In the genomic region with DNA sequence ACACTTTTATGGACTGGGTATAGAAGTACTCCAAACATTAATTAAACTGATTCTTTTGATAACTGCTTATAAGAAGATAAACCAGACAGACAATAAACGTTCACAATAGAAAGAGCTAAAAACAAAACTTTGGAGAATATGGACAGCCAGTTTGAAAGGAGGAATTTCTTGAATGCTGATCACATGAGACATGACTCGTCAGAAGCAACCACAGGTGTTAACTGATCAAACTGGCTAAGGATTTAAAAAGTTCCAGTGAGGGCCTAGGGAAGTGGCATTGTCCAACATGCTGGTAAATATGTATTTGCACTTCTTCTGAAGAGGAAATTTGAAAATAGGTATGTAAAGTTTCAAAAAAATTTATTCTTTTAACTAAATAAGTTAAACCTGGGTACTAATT, we compare ENCODE assay signal across 1 cellular context.
TF ChIP-seq lines count a peak whose summit lies in the region.

No MANE protein-coding gene starts in this region.

TF ChIP-seq in K562, 482 proteins besides CTCF, POLR2A, EP300 and RAD21 (continued from another document):
- TF ChIP-seq, protein P1, sequence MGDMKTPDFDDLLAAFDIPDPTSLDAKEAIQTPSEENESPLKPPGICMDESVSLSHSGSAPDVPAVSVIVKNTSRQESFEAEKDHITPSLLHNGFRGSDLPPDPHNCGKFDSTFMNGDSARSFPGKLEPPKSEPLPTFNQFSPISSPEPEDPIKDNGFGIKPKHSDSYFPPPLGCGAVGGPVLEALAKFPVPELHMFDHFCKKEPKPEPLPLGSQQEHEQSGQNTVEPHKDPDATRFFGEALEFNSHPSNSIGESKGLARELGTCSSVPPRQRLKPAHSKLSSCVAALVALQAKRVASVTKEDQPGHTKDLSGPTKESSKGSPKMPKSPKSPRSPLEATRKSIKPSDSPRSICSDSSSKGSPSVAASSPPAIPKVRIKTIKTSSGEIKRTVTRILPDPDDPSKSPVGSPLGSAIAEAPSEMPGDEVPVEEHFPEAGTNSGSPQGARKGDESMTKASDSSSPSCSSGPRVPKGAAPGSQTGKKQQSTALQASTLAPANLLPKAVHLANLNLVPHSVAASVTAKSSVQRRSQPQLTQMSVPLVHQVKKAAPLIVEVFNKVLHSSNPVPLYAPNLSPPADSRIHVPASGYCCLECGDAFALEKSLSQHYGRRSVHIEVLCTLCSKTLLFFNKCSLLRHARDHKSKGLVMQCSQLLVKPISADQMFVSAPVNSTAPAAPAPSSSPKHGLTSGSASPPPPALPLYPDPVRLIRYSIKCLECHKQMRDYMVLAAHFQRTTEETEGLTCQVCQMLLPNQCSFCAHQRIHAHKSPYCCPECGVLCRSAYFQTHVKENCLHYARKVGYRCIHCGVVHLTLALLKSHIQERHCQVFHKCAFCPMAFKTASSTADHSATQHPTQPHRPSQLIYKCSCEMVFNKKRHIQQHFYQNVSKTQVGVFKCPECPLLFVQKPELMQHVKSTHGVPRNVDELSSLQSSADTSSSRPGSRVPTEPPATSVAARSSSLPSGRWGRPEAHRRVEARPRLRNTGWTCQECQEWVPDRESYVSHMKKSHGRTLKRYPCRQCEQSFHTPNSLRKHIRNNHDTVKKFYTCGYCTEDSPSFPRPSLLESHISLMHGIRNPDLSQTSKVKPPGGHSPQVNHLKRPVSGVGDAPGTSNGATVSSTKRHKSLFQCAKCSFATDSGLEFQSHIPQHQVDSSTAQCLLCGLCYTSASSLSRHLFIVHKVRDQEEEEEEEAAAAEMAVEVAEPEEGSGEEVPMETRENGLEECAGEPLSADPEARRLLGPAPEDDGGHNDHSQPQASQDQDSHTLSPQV (IDR thresholded peaks at IDR 0.05) = 0 out of 2 replicates have a peak, but pooled peaks have one; percentile 46
- TF ChIP-seq MAFG (tag; conservative IDR thresholded peaks at IDR 0.05) (peak; percentile 30; the same call in 1 of the 2 replicates), ATF1 (CRISPR knock-in tag; IDR thresholded peaks at IDR 0.05) (no peak), ATF1 (tag; IDR thresholded peaks at IDR 0.05) (no peak), SMARCA4 (IDR thresholded peaks at IDR 0.05) (peak; percentile 40), STAG1 (CRISPR knock-in tag; IDR thresholded peaks at IDR 0.05; ENCODE audit: borderline replicate concordance) (no peak), JUND (IDR thresholded peaks at IDR 0.05; ENCODE audit: borderline replicate concordance, low read depth, low read length) (no peak; the same call in 1 of the 2 replicates), JUND (tag; IDR thresholded peaks at IDR 0.05; ENCODE audit: borderline replicate concordance, low read depth, low read length) (no peak), L3MBTL2 (IDR thresholded peaks at IDR 0.05) (0 out of 2 replicates have a peak, but pooled peaks have one; percentile 26), SIN3B (IDR thresholded peaks at IDR 0.05; ENCODE audit: low read depth) (no peak), MAFK (IDR thresholded peaks at IDR 0.05; ENCODE audit: low read length) (peak; percentile 30; the same call in 1 of the 2 replicates), FOSL1 (tag; conservative IDR thresholded peaks at IDR 0.05) (peak; percentile 57; the same call in 1 of the 2 replicates), KLF13 (tag; IDR thresholded peaks at IDR 0.05; ENCODE audit: borderline replicate concordance, low read depth) (no peak), FOXJ2 (tag; IDR thresholded peaks at IDR 0.05) (0 out of 2 replicates have a peak, but pooled peaks have one; percentile 30), U2AF1 (optimal IDR thresholded peaks at IDR 0.05; ENCODE audit: low read depth, low read length) (no peak), FOXM1 (IDR thresholded peaks at IDR 0.05; ENCODE audit: low read depth) (peak; percentile 88), FOXM1 (CRISPR knock-in tag; IDR thresholded peaks at IDR 0.05; ENCODE audit: low read depth) (no peak), XRCC5 (IDR thresholded peaks at IDR 0.05; ENCODE audit: low read depth, low read length) (no peak), C11orf30 (IDR thresholded peaks at IDR 0.05; ENCODE audit: low read depth) (peak; percentile 5; the same call in 1 of the 2 replicates), NFE2 (IDR thresholded peaks at IDR 0.05; ENCODE audit: low read depth) (peak; percentile 66), ZNF780A (CRISPR knock-in tag; IDR thresholded peaks at IDR 0.05) (no peak), TEAD4 (IDR thresholded peaks at IDR 0.05; ENCODE audit: low read length) (peak; percentile 37; the same call in 1 of the 2 replicates), TEAD4 (CRISPR knock-in tag; IDR thresholded peaks at IDR 0.05; ENCODE audit: borderline replicate concordance) (no peak), YBX1 (IDR thresholded peaks at IDR 0.05) (no peak), ARID1B (IDR thresholded peaks at IDR 0.05) (0 out of 2 replicates have a peak, but pooled peaks have one; percentile 50), GATAD2A (IDR thresholded peaks at IDR 0.05) (no peak), MYBL2 (IDR thresholded peaks at IDR 0.05; ENCODE audit: low read depth) (peak; percentile 87), MYBL2 (CRISPR knock-in tag; IDR thresholded peaks at IDR 0.05; ENCODE audit: borderline replicate concordance) (no peak)
- TF ChIP-seq, protein P2, sequence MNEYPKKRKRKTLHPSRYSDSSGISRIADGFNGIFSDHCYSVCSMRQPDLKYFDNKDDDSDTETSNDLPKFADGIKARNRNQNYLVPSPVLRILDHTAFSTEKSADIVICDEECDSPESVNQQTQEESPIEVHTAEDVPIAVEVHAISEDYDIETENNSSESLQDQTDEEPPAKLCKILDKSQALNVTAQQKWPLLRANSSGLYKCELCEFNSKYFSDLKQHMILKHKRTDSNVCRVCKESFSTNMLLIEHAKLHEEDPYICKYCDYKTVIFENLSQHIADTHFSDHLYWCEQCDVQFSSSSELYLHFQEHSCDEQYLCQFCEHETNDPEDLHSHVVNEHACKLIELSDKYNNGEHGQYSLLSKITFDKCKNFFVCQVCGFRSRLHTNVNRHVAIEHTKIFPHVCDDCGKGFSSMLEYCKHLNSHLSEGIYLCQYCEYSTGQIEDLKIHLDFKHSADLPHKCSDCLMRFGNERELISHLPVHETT (CRISPR knock-in tag; conservative IDR thresholded peaks at IDR 0.05 in 1 of 2, IDR thresholded peaks at IDR 0.05 in 1 of 2) = peak in 1 of 2 experiments; percentile 20; a peak in 1 of 4 replicates
- TF ChIP-seq, protein P3, sequence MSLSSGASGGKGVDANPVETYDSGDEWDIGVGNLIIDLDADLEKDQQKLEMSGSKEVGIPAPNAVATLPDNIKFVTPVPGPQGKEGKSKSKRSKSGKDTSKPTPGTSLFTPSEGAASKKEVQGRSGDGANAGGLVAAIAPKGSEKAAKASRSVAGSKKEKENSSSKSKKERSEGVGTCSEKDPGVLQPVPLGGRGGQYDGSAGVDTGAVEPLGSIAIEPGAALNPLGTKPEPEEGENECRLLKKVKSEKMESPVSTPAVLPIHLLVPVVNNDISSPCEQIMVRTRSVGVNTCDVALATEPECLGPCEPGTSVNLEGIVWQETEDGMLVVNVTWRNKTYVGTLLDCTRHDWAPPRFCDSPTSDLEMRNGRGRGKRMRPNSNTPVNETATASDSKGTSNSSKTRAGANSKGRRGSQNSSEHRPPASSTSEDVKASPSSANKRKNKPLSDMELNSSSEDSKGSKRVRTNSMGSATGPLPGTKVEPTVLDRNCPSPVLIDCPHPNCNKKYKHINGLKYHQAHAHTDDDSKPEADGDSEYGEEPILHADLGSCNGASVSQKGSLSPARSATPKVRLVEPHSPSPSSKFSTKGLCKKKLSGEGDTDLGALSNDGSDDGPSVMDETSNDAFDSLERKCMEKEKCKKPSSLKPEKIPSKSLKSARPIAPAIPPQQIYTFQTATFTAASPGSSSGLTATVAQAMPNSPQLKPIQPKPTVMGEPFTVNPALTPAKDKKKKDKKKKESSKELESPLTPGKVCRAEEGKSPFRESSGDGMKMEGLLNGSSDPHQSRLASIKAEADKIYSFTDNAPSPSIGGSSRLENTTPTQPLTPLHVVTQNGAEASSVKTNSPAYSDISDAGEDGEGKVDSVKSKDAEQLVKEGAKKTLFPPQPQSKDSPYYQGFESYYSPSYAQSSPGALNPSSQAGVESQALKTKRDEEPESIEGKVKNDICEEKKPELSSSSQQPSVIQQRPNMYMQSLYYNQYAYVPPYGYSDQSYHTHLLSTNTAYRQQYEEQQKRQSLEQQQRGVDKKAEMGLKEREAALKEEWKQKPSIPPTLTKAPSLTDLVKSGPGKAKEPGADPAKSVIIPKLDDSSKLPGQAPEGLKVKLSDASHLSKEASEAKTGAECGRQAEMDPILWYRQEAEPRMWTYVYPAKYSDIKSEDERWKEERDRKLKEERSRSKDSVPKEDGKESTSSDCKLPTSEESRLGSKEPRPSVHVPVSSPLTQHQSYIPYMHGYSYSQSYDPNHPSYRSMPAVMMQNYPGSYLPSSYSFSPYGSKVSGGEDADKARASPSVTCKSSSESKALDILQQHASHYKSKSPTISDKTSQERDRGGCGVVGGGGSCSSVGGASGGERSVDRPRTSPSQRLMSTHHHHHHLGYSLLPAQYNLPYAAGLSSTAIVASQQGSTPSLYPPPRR (CRISPR knock-in tag; IDR thresholded peaks at IDR 0.05; ENCODE audit: borderline replicate concordance) = no peak
- TF ChIP-seq, protein P4, sequence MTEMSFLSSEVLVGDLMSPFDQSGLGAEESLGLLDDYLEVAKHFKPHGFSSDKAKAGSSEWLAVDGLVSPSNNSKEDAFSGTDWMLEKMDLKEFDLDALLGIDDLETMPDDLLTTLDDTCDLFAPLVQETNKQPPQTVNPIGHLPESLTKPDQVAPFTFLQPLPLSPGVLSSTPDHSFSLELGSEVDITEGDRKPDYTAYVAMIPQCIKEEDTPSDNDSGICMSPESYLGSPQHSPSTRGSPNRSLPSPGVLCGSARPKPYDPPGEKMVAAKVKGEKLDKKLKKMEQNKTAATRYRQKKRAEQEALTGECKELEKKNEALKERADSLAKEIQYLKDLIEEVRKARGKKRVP (CRISPR knock-in tag; IDR thresholded peaks at IDR 0.05) = no peak
- TF ChIP-seq, protein P5, sequence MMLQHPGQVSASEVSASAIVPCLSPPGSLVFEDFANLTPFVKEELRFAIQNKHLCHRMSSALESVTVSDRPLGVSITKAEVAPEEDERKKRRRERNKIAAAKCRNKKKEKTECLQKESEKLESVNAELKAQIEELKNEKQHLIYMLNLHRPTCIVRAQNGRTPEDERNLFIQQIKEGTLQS (IDR thresholded peaks at IDR 0.05) = peak; percentile 17; the same call in 1 of the 2 replicates
- TF ChIP-seq, protein P5 (CRISPR knock-in tag; conservative IDR thresholded peaks at IDR 0.05) = no peak
- TF ChIP-seq, protein P6, sequence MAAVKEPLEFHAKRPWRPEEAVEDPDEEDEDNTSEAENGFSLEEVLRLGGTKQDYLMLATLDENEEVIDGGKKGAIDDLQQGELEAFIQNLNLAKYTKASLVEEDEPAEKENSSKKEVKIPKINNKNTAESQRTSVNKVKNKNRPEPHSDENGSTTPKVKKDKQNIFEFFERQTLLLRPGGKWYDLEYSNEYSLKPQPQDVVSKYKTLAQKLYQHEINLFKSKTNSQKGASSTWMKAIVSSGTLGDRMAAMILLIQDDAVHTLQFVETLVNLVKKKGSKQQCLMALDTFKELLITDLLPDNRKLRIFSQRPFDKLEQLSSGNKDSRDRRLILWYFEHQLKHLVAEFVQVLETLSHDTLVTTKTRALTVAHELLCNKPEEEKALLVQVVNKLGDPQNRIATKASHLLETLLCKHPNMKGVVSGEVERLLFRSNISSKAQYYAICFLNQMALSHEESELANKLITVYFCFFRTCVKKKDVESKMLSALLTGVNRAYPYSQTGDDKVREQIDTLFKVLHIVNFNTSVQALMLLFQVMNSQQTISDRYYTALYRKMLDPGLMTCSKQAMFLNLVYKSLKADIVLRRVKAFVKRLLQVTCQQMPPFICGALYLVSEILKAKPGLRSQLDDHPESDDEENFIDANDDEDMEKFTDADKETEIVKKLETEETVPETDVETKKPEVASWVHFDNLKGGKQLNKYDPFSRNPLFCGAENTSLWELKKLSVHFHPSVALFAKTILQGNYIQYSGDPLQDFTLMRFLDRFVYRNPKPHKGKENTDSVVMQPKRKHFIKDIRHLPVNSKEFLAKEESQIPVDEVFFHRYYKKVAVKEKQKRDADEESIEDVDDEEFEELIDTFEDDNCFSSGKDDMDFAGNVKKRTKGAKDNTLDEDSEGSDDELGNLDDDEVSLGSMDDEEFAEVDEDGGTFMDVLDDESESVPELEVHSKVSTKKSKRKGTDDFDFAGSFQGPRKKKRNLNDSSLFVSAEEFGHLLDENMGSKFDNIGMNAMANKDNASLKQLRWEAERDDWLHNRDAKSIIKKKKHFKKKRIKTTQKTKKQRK (IDR thresholded peaks at IDR 0.05; ENCODE audit: borderline replicate concordance, low read depth, low read length) = no peak
- TF ChIP-seq, protein P7, sequence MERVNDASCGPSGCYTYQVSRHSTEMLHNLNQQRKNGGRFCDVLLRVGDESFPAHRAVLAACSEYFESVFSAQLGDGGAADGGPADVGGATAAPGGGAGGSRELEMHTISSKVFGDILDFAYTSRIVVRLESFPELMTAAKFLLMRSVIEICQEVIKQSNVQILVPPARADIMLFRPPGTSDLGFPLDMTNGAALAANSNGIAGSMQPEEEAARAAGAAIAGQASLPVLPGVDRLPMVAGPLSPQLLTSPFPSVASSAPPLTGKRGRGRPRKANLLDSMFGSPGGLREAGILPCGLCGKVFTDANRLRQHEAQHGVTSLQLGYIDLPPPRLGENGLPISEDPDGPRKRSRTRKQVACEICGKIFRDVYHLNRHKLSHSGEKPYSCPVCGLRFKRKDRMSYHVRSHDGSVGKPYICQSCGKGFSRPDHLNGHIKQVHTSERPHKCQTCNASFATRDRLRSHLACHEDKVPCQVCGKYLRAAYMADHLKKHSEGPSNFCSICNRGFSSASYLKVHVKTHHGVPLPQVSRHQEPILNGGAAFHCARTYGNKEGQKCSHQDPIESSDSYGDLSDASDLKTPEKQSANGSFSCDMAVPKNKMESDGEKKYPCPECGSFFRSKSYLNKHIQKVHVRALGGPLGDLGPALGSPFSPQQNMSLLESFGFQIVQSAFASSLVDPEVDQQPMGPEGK (CRISPR knock-in tag; IDR thresholded peaks at IDR 0.05; ENCODE audit: borderline replicate concordance) = no peak
- TF ChIP-seq, protein P8, sequence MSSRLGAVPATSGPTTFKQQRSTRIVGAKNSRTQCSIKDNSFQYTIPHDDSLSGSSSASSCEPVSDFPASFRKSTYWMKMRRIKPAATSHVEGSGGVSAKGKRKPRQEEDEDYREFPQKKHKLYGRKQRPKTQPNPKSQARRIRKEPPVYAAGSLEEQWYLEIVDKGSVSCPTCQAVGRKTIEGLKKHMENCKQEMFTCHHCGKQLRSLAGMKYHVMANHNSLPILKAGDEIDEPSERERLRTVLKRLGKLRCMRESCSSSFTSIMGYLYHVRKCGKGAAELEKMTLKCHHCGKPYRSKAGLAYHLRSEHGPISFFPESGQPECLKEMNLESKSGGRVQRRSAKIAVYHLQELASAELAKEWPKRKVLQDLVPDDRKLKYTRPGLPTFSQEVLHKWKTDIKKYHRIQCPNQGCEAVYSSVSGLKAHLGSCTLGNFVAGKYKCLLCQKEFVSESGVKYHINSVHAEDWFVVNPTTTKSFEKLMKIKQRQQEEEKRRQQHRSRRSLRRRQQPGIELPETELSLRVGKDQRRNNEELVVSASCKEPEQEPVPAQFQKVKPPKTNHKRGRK (tag; IDR thresholded peaks at IDR 0.05) = no peak
- TF ChIP-seq, protein P9, sequence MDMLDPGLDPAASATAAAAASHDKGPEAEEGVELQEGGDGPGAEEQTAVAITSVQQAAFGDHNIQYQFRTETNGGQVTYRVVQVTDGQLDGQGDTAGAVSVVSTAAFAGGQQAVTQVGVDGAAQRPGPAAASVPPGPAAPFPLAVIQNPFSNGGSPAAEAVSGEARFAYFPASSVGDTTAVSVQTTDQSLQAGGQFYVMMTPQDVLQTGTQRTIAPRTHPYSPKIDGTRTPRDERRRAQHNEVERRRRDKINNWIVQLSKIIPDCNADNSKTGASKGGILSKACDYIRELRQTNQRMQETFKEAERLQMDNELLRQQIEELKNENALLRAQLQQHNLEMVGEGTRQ (CRISPR knock-in tag; IDR thresholded peaks at IDR 0.05) = peak; percentile 14; the same call in 1 of the 2 replicates
TF ChIP-seq in K562: peak in this region for 17.
